ENCODE assay signal across 8 cellular contexts in the genomic region with DNA sequence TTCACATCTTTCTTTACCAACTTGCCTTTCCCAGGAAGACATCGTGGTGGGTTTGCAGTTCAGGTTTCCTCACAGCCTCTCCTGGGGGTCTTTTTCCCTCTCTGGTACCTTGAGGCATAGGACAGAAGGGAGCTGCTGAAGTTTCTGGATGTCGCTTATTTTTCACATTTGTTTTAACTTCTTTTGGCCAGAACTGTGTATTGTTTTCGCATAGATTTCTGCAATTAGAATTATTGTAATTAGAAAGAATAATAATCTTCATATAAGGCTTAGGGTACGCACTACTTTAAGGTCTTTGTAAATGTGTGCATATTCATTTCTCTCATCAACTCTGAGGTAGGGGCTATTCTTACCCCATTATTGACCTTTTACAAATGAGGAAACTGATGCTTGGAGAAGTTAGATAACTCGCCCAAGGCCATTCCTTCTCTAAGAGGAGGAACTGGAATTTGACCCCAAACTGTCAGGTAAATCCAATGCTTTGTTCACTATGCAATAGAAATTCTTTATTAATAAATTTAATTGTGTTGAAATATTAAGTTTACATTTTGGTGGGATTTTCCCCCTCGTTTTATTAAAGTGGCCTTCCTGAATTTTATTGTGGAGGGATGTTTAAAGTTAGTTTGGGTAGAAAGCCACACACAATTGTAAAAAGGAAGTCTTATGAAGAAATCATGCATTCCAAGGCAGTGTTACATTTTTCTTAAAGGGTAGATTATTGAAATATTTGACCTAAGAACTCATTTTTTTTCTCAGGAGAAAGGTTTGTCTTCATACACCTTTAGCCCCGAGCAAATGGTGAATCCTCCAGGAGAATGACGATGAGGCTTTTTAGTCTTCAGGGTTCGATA. TPM values are rescaled to one million over a fixed set of nuclear protein-coding genes. Genes with fewer than 3 reads are reported as not detected.
DNase-seq lines count a peak whose midpoint lies in the region; ATAC-seq and TF ChIP-seq lines count a peak whose summit lies in the region.

No MANE protein-coding gene starts in this region.

- H3K4me1 ChIP-seq in Peyer's patch, result peaks cover 0 to 38% (median 9%) of the 10 kb centered on the region in 4 donors
- H3K4me1 ChIP-seq in esophagus muscularis mucosa, result peaks cover 51 to 67% (median 63%) of the 10 kb centered on the region in 4 donors

- H3K4me3 ChIP-seq in GM06990 (replicated peaks; ENCODE audit: low read depth, low read length) (peak overlapping the region; percentile 85), Peyer's patch (peak overlapping the region; percentile 78 to 88 (median 82)), esophagus muscularis mucosa (peak overlapping the region; percentile 76 to 80 (median 76)), retinal pigment epithelial cell (ENCODE audit: low read length) (peak overlapping the region; percentile 67)

- H3K36me3 ChIP-seq in GM06990 (ENCODE audit: control insufficient read depth, insufficient read depth, low read length), result no peaks in the 10 kb centered on the region; the same call in 1 of the 2 replicates
- no peaks in the 10 kb centered on the region for H3K36me3 ChIP-seq in Peyer's patch
- no peaks in the 10 kb centered on the region for H3K36me3 ChIP-seq in esophagus muscularis mucosa

- ATAC-seq in HG02759 (IDR thresholded peaks at IDR 0.05; ENCODE audit: unreplicated experiment) (no peak), HG02642 (IDR thresholded peaks at IDR 0.05; ENCODE audit: poor library complexity, unreplicated experiment) (no peak)

- DNase-seq in GM06990 (ENCODE audit: extremely low read depth, insufficient read length), result no peak
- DNase-seq in Peyer's patch, result no peak
- no peak for DNase-seq in esophagus muscularis mucosa (ENCODE audit: extremely low spot score)
- no peak for DNase-seq in retinal pigment epithelial cell (ENCODE audit: low read depth)
- no peak for DNase-seq in NCI-H524 treated with DMSO at 0.1 percent for 48 hours (lab: John Stamatoyannopoulos, UW)
- DNase-seq in iPS-NIHi7 (ENCODE audit: extremely low spot score), result no peak

- TF ChIP-seq POLR2A in Peyer's patch (IDR thresholded peaks at IDR 0.05) (no peak), esophagus muscularis mucosa (IDR thresholded peaks at IDR 0.05; ENCODE audit: low read depth) (no peak)

- H3K27ac ChIP-seq in Peyer's patch, result peak overlapping the region; percentile 94 to 100 (median 99)
- peak overlapping the region; percentile 99 for H3K27ac ChIP-seq in esophagus muscularis mucosa (replicated peaks in 1 of 4)

- intact Hi-C loops in esophagus muscularis mucosa (cut with DNase I), result loop anchor here (5.0 to 10.0 kb wide), 3 partner anchors 140 to 233 kb away; no protein-coding TSS in a partner anchor

- H3K9me3 ChIP-seq in Peyer's patch (no peaks in the 10 kb centered on the region), esophagus muscularis mucosa (no peaks in the 10 kb centered on the region)

- no peaks in the 10 kb centered on the region for H3K27me3 ChIP-seq in GM06990 (replicated peaks; ENCODE audit: control insufficient read depth, insufficient read depth, low read length)
- H3K27me3 ChIP-seq in Peyer's patch, result no peaks in the 10 kb centered on the region
- H3K27me3 ChIP-seq in esophagus muscularis mucosa, result no peaks in the 10 kb centered on the region

- TF ChIP-seq CTCF in GM06990 (IDR thresholded peaks at IDR 0.05; ENCODE audit: insufficient read depth, low read length, poor library complexity, severe bottlenecking), result no peak
- no peak for TF ChIP-seq CTCF in Peyer's patch (IDR thresholded peaks at IDR 0.05)
- no peak for TF ChIP-seq CTCF in esophagus muscularis mucosa (IDR thresholded peaks at IDR 0.05)
- TF ChIP-seq CTCF in retinal pigment epithelial cell (conservative IDR thresholded peaks at IDR 0.05; ENCODE audit: low read depth, low read length), result no peak

- TF ChIP-seq EP300 in esophagus muscularis mucosa (IDR thresholded peaks at IDR 0.05), result no peak

- 75% methylated on average over 9 of the region's 9 CpGs for WGBS in esophagus muscularis mucosa

RNA-seq across cellular contexts. Expression of a gene that starts 12.1 kb away (rescaled TPM):
- total RNA-seq in Peyer's patch (100 to 1,000 TPM in 3 of 4 donors, 10 to 100 TPM in 1; 93.1 to 173 (median 134) TPM), esophagus muscularis mucosa (100 to 1,000 TPM; 177 to 241 (median 225) TPM)
